Comparison of ENCODE assay signal across 17 cellular contexts in the genomic region with DNA sequence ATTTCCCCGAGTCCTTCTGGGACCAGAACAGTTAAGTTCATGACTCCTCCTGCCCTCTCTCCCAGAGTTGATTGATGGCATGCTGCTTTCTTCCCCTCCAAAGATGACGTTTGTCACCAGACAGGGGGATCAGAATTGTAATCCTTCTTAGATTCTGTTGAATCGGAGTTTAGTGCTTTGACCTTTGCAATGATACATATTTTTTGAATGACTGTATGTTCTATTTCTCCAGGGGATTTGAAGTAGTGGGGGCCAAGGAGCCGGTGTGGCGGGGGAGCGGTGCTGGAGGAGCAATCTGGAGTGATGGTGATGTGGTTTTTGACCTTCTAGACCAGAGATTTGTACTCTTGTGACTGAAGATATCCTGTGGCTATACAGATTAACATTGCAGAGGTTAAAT.
"Had no signal": no experiment of that assay in that cellular context is flagged by ENCODE, and none has a peak within 500 bp of the region (broad histone marks: within the 10 kb centered on the region; RNA-seq: fewer than 3 reads in every experiment).

No MANE protein-coding gene starts in this region.

- H3K36me3 ChIP-seq: colonic mucosa, heart left ventricle, pancreas, prostate gland, right lobe of liver, stomach, thoracic aorta, transverse colon had no signal

- H3K4me1 ChIP-seq: colonic mucosa, heart left ventricle, pancreas, prostate gland, right lobe of liver, stomach, transverse colon had no signal

- H3K4me3 ChIP-seq: colonic mucosa, heart left ventricle, pancreas, prostate gland, right lobe of liver, stomach, thoracic aorta, transverse colon had no signal

- H3K27ac Mint-ChIP-seq: natural killer cell treated with Interleukin-12 subunit alpha and Interleukin-12 subunit beta and Interleukin-15 and Interleukin-18, amount 100 ng/mL, for 72 hours; stimulated activated naive B cell treated with anti-CD40 and anti-IgM and Interleukin-4, amounts not matched to agents 10 μg/mL and 1 μg/mL and 100 μg/mL, for 72 hours had no signal

- H3K27ac ChIP-seq: colonic mucosa, heart left ventricle, pancreas, prostate gland, right lobe of liver, stomach, thoracic aorta, transverse colon had no signal

- H3K9me3 ChIP-seq: colonic mucosa, heart left ventricle, pancreas, prostate gland, right lobe of liver, stomach, thoracic aorta, transverse colon had no signal

- H3K9me3 Mint-ChIP-seq: natural killer cell treated with Interleukin-12 subunit alpha and Interleukin-12 subunit beta and Interleukin-15 and Interleukin-18, amount 100 ng/mL, for 72 hours; stimulated activated naive B cell treated with anti-CD40 and anti-IgM and Interleukin-4, amounts not matched to agents 10 μg/mL and 1 μg/mL and 100 μg/mL, for 72 hours had no signal

- H3K36me3 Mint-ChIP-seq: natural killer cell treated with Interleukin-12 subunit alpha and Interleukin-12 subunit beta and Interleukin-15 and Interleukin-18, amount 100 ng/mL, for 72 hours; stimulated activated naive B cell treated with anti-CD40 and anti-IgM and Interleukin-4, amounts not matched to agents 10 μg/mL and 1 μg/mL and 100 μg/mL, for 72 hours had no signal

- H3K4me3 Mint-ChIP-seq: natural killer cell treated with Interleukin-12 subunit alpha and Interleukin-12 subunit beta and Interleukin-15 and Interleukin-18, amount 100 ng/mL, for 72 hours; stimulated activated naive B cell treated with anti-CD40 and anti-IgM and Interleukin-4, amounts not matched to agents 10 μg/mL and 1 μg/mL and 100 μg/mL, for 72 hours had no signal

- DNase-seq: caudate nucleus; colonic mucosa; dermis blood vessel endothelial cell; heart left ventricle; islet precursor cell; midbrain; pancreas; right lobe of liver; stimulated activated CD4-positive, alpha-beta T cell treated with anti-CD3 and anti-CD28 coated beads, Interleukin-2, amount 100 ng/mL, for 24 hours; stimulated activated CD4-positive, alpha-beta T cell treated with anti-CD3 and anti-CD28 coated beads, Interleukin-4, amount 100 ng/mL, for 4 hours; stimulated activated naive B cell treated with anti-CD40 and anti-IgM and Interleukin-4, amounts not matched to agents 10 μg/mL and 1 μg/mL and 100 μg/mL, for 72 hours; stomach; substantia nigra; transverse colon had no signal

- H3K27me3 ChIP-seq: colonic mucosa, heart left ventricle, pancreas, right lobe of liver, stomach, transverse colon had no signal

- H3K4me1 Mint-ChIP-seq: stimulated activated naive B cell treated with anti-CD40 and anti-IgM and Interleukin-4, amounts not matched to agents 10 μg/mL and 1 μg/mL and 100 μg/mL, for 72 hours had no signal
